In genomic region chr4:14744346-14744745, GRCh38 we compare ENCODE assay signal across 24 cellular contexts.
"Had no signal": no experiment of that assay in that cellular context is flagged by ENCODE, and none has a peak within 500 bp of the region (broad histone marks: within the 10 kb centered on the region; RNA-seq: fewer than 3 reads in every experiment).

No MANE protein-coding gene starts in this region.

- H3K4me1 ChIP-seq: ascending aorta, Peyer's patch, SJCRH30 had no signal

- H3K9me3 ChIP-seq: ascending aorta, Peyer's patch, SJCRH30 had no signal

- H3K4me3 ChIP-seq: ascending aorta, Peyer's patch, SJCRH30 had no signal

- DNase-seq: activated CD4-positive, alpha-beta T cell treated with anti-CD3 and anti-CD28 coated beads for 48 hours; activated CD4-positive, alpha-beta T cell treated with anti-CD3 and anti-CD28 coated beads, Interleukin-2, amount 50 U/mL, for 4 hours; activated CD4-positive, CD25-positive, alpha-beta regulatory T cell treated with anti-CD3 and anti-CD28 coated beads, Interleukin-2, amount 50 U/mL, for 72 hours; activated CD8-positive, alpha-beta memory T cell treated with anti-CD3 and anti-CD28 coated beads, Interleukin-2, amount 50 U/mL, for 48 hours; activated CD8-positive, alpha-beta T cell treated with anti-CD3 and anti-CD28 coated beads, Interleukin-2, amount 10 ng/mL, durations not matched to agents 7 days and 5 days; activated naive CD4-positive, alpha-beta T cell; activated T-cell treated with anti-CD3 and anti-CD28 coated beads, Interleukin-2, amount 50 U/mL, for 1 hour; amniotic stem cell; MM.1S; NCI-H1105 treated with DMSO at 0.1 percent for 48 hours; NCI-H1930; NCI-H345; NCI-H510A; NCI-H526 treated with DMSO at 0.1 percent for 48 hours; NCI-H82; OCI-M1; Peyer's patch; Right ventricle myocardium superior; SJCRH30; SW 1271 had no signal

- H3K36me3 ChIP-seq: ascending aorta, brain microvascular endothelial cell, Peyer's patch, SJCRH30 had no signal

- ATAC-seq: activated CD8-positive, alpha-beta T cell treated with anti-CD3 and anti-CD28 coated beads, Interleukin-2, amount 10 ng/mL, durations not matched to agents 7 days and 5 days; SK-N-SH treated with all-trans-retinoic acid at 6 μM for 48 hours had no signal

- H3K27me3 ChIP-seq: ascending aorta, brain microvascular endothelial cell, Peyer's patch had no signal

- H3K27ac ChIP-seq: ascending aorta, brain microvascular endothelial cell, Peyer's patch, RWPE1, SJCRH30 had no signal
